26 cellular contexts compared by ENCODE assay signal in genomic region chr20:58953050-58953449, GRCh38. TPM values are rescaled to one million over a fixed set of nuclear protein-coding genes. Genes with fewer than 3 reads are reported as not detected.
DNase-seq lines count a peak whose midpoint lies in the region; ATAC-seq, FAIRE-seq and TF ChIP-seq lines count a peak whose summit lies in the region.
"Had no signal": no experiment of that assay in that cellular context is flagged by ENCODE, and none has a peak within 500 bp of the region (broad histone marks: within the 10 kb centered on the region; RNA-seq: fewer than 3 reads in every experiment).

No MANE protein-coding gene starts in this region.

- intact Hi-C loops in K562 (cut with micrococcal nuclease): no loop called here

- H3K9me3 ChIP-seq in A549 (no peaks in the 10 kb centered on the region), K562 (replicated peaks; ENCODE audit: control insufficient read depth, insufficient read depth, low read depth, low read length) (no peaks in the 10 kb centered on the region)
- H3K9me3 ChIP-seq: BE2C had no signal

- H3K27ac ChIP-seq in A549 (no peak overlapping the region), K562 (ENCODE audit: extremely low read depth, low read depth, low read length) (no peak overlapping the region)
- H3K27ac ChIP-seq: BLaER1 had no signal

- DNase-seq in A549 (ENCODE audit: low read depth in 1 of 2, low spot score in 1 of 2) (no peak), K562 (ENCODE audit: extremely low read depth in 1 of 4, low spot score in 3 of 4) (no peak)
- DNase-seq: 8988T; ACHN; BE2C; C1 segment of cervical spinal cord; CD4-positive, alpha-beta memory T cell; CD4-positive, CD25-positive, alpha-beta regulatory T cell; CD8-positive, alpha-beta memory T cell; COR-L47; DMS 273 treated with DMSO at 0.1 percent for 48 hours; DMS153; DMS53; DMS79; DND-41; EL; GDM1 had no signal

- no peak overlapping the region for H3K9ac ChIP-seq in K562 (ENCODE audit: insufficient read depth in 1 of 2, low read depth in 2 of 2, low read length in 2 of 2)
- H3K9ac ChIP-seq: BLaER1 had no signal

- H3K36me3 ChIP-seq in K562 (ENCODE audit: control insufficient read depth, insufficient read depth, low read length): no peaks in the 10 kb centered on the region
- H3K36me3 ChIP-seq: BE2C, BLaER1 had no signal

- H3K27me3 ChIP-seq in K562 (ENCODE audit: control insufficient read depth in 2 of 2, insufficient read depth in 2 of 2, low read length in 2 of 2): peaks cover 18% of the 10 kb centered on the region in 2 experiments
- H3K27me3 ChIP-seq: BE2C, BLaER1 had no signal

- in situ Hi-C loops in K562 (cut with MboI): no loop called here

- H3K79me2 ChIP-seq in K562 (ENCODE audit: control insufficient read depth, insufficient read depth, low read length): no peaks in the 10 kb centered on the region

- H3K4me2 ChIP-seq in A549 (no peak overlapping the region), K562 (ENCODE audit: insufficient read depth, low read length) (no peak overlapping the region)
- H3K4me2 ChIP-seq: BLaER1 had no signal

- CTCF ChIA-PET in A549 (lab: Yijun Ruan, JAX): no interaction called here
- CTCF ChIA-PET in K562 (lab: Yijun Ruan, JAX; ENCODE audit: low intra/inter-chr PET ratio): no interaction called here

- POLR2A ChIA-PET in A549 (lab: Yijun Ruan, JAX) (no interaction called here), K562 (lab: Yijun Ruan, JAX) (no interaction called here)

- no TSS peak for BruUV-seq in K562 (replicated peaks; lab: Mats Ljungman, UMichigan)

- FAIRE-seq in A204.1 (lab: Jason Lieb, UNC): peak; percentile 9
- FAIRE-seq in A549 (lab: Jason Lieb, UNC): no peak
- no peak for FAIRE-seq in K562 (lab: Jason Lieb, UNC)
- FAIRE-seq: GM12878, GM12892, GM18507, GM19239 had no signal

- no peak overlapping the region for H3K4me3 ChIP-seq in A549
- H3K4me3 ChIP-seq in K562: no peak overlapping the region
- H3K4me3 ChIP-seq: BLaER1, GM12878 had no signal

- no peak for TF ChIP-seq POLR2A in A549 (IDR thresholded peaks at IDR 0.05; ENCODE audit: low read length)
- TF ChIP-seq POLR2A in K562 (conservative IDR thresholded peaks at IDR 0.05): no peak

- TF ChIP-seq CTCF in A549 (IDR thresholded peaks at IDR 0.05): no peak
- no peak for TF ChIP-seq CTCF in K562 (IDR thresholded peaks at IDR 0.05 in 2 of 3, conservative IDR thresholded peaks at IDR 0.05 in 1 of 3; ENCODE audit: insufficient read depth in 2 of 3, low read depth in 1 of 3, low read length in 3 of 3)

- TF ChIP-seq RAD21 in A549 (conservative IDR thresholded peaks at IDR 0.05 in 1 of 2, IDR thresholded peaks at IDR 0.05 in 1 of 2): no peak
- TF ChIP-seq RAD21 in K562 (CRISPR knock-in tag; conservative IDR thresholded peaks at IDR 0.05 in 1 of 2, IDR thresholded peaks at IDR 0.05 in 1 of 2): no peak

- H3K9me1 ChIP-seq in K562 (ENCODE audit: control insufficient read depth, insufficient read depth, low read length): no peaks in the 10 kb centered on the region

- H4K20me1 ChIP-seq in K562 (replicated peaks; ENCODE audit: control insufficient read depth, insufficient read depth, low read length): no peaks in the 10 kb centered on the region
- H4K20me1 ChIP-seq: BLaER1 had no signal

- no peak overlapping the region for H2AFZ ChIP-seq in K562 (ENCODE audit: low read depth, low read length)

- no peak for ATAC-seq in A549
- ATAC-seq in K562: no peak
- no peak for ATAC-seq in HG02938 (IDR thresholded peaks at IDR 0.05; ENCODE audit: unreplicated experiment)
- ATAC-seq in GM18519 (IDR thresholded peaks at IDR 0.05; ENCODE audit: low FRiP score, unreplicated experiment): no peak
- ATAC-seq: GM12878 had no signal

- H3K4me1 ChIP-seq in A549 (no peaks in the 10 kb centered on the region), K562 (replicated peaks in 1 of 2; ENCODE audit: control insufficient read depth in 2 of 2, insufficient read depth in 2 of 2, low read length in 2 of 2) (peaks cover 0 to 4% of the 10 kb centered on the region in 2 experiments; a peak in 1 of 5 replicates)
- H3K4me1 ChIP-seq: BE2C, BLaER1 had no signal

- no peak for TF ChIP-seq EP300 in A549 (IDR thresholded peaks at IDR 0.05)
- TF ChIP-seq EP300 in K562 (IDR thresholded peaks at IDR 0.05; ENCODE audit: low read length): no peak

TF ChIP-seq in A549, 52 proteins besides CTCF, POLR2A, EP300 and RAD21:
- TF ChIP-seq MAFK (IDR thresholded peaks at IDR 0.05; ENCODE audit: partially characterized antibody) (peak; percentile 46), SMC3 (IDR thresholded peaks at IDR 0.05) (no peak), USF2 (IDR thresholded peaks at IDR 0.05) (no peak), RCOR1 (IDR thresholded peaks at IDR 0.05; ENCODE audit: low read depth, low read length) (no peak)

TF ChIP-seq in K562, 482 proteins besides CTCF, POLR2A, EP300 and RAD21:
- TF ChIP-seq CBX1 (IDR thresholded peaks at IDR 0.05; ENCODE audit: low read depth) (no peak), ZNF316 (IDR thresholded peaks at IDR 0.05) (peak; percentile 79), ZNF133 (CRISPR knock-in tag; IDR thresholded peaks at IDR 0.05) (no peak), C11orf30 (IDR thresholded peaks at IDR 0.05; ENCODE audit: low read depth) (peak; percentile 19; the same call in 1 of the 2 replicates)

RNA-seq across cellular contexts. Expression of gene NELFCD, which starts 28.0 kb away (rescaled TPM):
- polyA plus RNA-seq in A549 (2011; rRNA removed) (69.6 and 74.0 TPM in 2 replicates), A549 (2017; fragmentation: RNase III; extraction: RNeasy Plus Mini Kit Qiagen cat#74134 plus additional on column Dnase treatment) (54.8 to 58.8 TPM (median 58.7 TPM) in 3 replicates), K562 (2011; rRNA removed) (138 and 163 TPM in 2 replicates), K562 (2014; fragmentation: Illumina TruSeq; extraction: Trizol) (136 and 137 TPM in 2 replicates), K562 (2014; fragmentation: Nextera tagmentation; extraction: Ambion mirVana) (10 to 100 TPM; 11.7 to 22.2 TPM), K562 (2014; rRNA removed) (121 and 123 TPM in 2 replicates)
- 73.5 and 75.1 TPM in 2 replicates for polyA plus RNA-seq in A549 (2012; cell fraction: cytosol; rRNA removed)
- polyA plus RNA-seq in A549 (2012; cell fraction: nucleus; rRNA removed): 92.1 and 107 TPM in 2 replicates
- polyA minus RNA-seq in A549 (2011; rRNA and poly(A)+ RNA removed): 65.3 and 66.1 TPM in 2 replicates
- 499 and 562 TPM in 2 replicates for total RNA-seq in K562 (2011; cell fraction: chromatin; rRNA removed; ENCODE audit: low replicate concordance)
- 227 and 235 TPM in 2 replicates for total RNA-seq in K562 (2011; cell fraction: nucleolus; rRNA removed)
- total RNA-seq in K562 (2011; cell fraction: nucleoplasm; rRNA removed): 274 and 301 TPM in 2 replicates
- total RNA-seq in K562 (2014; rRNA removed) (96.5 and 113 TPM in 2 replicates), K562 (2014; rRNA removed; fragmentation: Illumina TruSeq; extraction: Trizol) (77.9 and 80.6 TPM in 2 replicates), K562 (2015; rRNA removed; fragmentation: Illumina TruSeq; extraction: Trizol) (84.7 and 86.6 TPM in 2 replicates), K562 (2021) (111 and 116 TPM in 2 replicates)
- 115 and 130 TPM in 2 replicates for polyA plus RNA-seq in K562 (2011; cell fraction: cytosol; rRNA removed)
- 305 and 361 TPM in 2 replicates for polyA plus RNA-seq in K562 (2011; cell fraction: nucleus; rRNA removed)
- 93.4 and 101 TPM in 2 replicates for polyA plus RNA-seq in K562 (2012)
- polyA minus RNA-seq in K562 (2011; rRNA and poly(A)+ RNA removed): 159 and 203 TPM in 2 replicates
- polyA minus RNA-seq in K562 (2011; cell fraction: cytosol; rRNA and poly(A)+ RNA removed): 57.0 and 63.8 TPM in 2 replicates
- 68.1 and 105 TPM in 2 replicates for polyA minus RNA-seq in K562 (2011; cell fraction: nucleus; rRNA and poly(A)+ RNA removed)

RNA-seq across cellular contexts. Expression of gene CTSZ, which starts 54.0 kb away (rescaled TPM):
- polyA plus RNA-seq in A549 (2011; rRNA removed) (115 and 128 TPM in 2 replicates), A549 (2017; fragmentation: RNase III; extraction: RNeasy Plus Mini Kit Qiagen cat#74134 plus additional on column Dnase treatment) (154 to 158 TPM (median 156 TPM) in 3 replicates), K562 (2011; rRNA removed) (83.8 and 93.1 TPM in 2 replicates), K562 (2014; fragmentation: Illumina TruSeq; extraction: Trizol) (123 and 143 TPM in 2 replicates), K562 (2014; fragmentation: Nextera tagmentation; extraction: Ambion mirVana) (1 to 10 TPM; 1.6 to 5.3 TPM), K562 (2014; rRNA removed) (96.2 and 107 TPM in 2 replicates)
- 153 and 175 TPM in 2 replicates for polyA plus RNA-seq in A549 (2012; cell fraction: cytosol; rRNA removed)
- polyA plus RNA-seq in A549 (2012; cell fraction: nucleus; rRNA removed): 90.9 and 95.1 TPM in 2 replicates
- 67.3 and 74.5 TPM in 2 replicates for polyA minus RNA-seq in A549 (2011; rRNA and poly(A)+ RNA removed)
- 52.6 and 123 TPM in 2 replicates for total RNA-seq in K562 (2011; cell fraction: chromatin; rRNA removed; ENCODE audit: low replicate concordance)
- total RNA-seq in K562 (2011; cell fraction: nucleolus; rRNA removed): 146 and 149 TPM in 2 replicates
- 120 and 126 TPM in 2 replicates for total RNA-seq in K562 (2011; cell fraction: nucleoplasm; rRNA removed)
- total RNA-seq in K562 (2014; rRNA removed) (73.2 and 83.8 TPM in 2 replicates), K562 (2014; rRNA removed; fragmentation: Illumina TruSeq; extraction: Trizol) (62.6 and 63.8 TPM in 2 replicates), K562 (2015; rRNA removed; fragmentation: Illumina TruSeq; extraction: Trizol) (82.8 and 82.9 TPM in 2 replicates), K562 (2021) (84.7 and 97.7 TPM in 2 replicates)
- 81.2 and 107 TPM in 2 replicates for polyA plus RNA-seq in K562 (2011; cell fraction: cytosol; rRNA removed)
- 54.7 and 64.6 TPM in 2 replicates for polyA plus RNA-seq in K562 (2011; cell fraction: nucleus; rRNA removed)
- 79.3 and 95.2 TPM in 2 replicates for polyA plus RNA-seq in K562 (2012)
- 59.9 and 68.2 TPM in 2 replicates for polyA minus RNA-seq in K562 (2011; rRNA and poly(A)+ RNA removed)
- 34.4 and 34.8 TPM in 2 replicates for polyA minus RNA-seq in K562 (2011; cell fraction: cytosol; rRNA and poly(A)+ RNA removed)
- 24.1 and 25.5 TPM in 2 replicates for polyA minus RNA-seq in K562 (2011; cell fraction: nucleus; rRNA and poly(A)+ RNA removed)
- total RNA-seq: G401 had no signal
